24 cellular contexts compared by ENCODE assay signal in genomic region chr21:21406918-21407317, GRCh38.
"Had no signal": no experiment of that assay in that cellular context is flagged by ENCODE, and none has a peak within 500 bp of the region (broad histone marks: within the 10 kb centered on the region; RNA-seq: fewer than 3 reads in every experiment).

No MANE protein-coding gene starts in this region.

- H3K4me1 ChIP-seq: colonic mucosa, esophagus muscularis mucosa, gastroesophageal sphincter, left ventricle myocardium inferior, neural progenitor cell, right lobe of liver, transverse colon had no signal

- H3K27ac ChIP-seq: colonic mucosa, esophagus muscularis mucosa, gastroesophageal sphincter, left ventricle myocardium inferior, neural progenitor cell, right lobe of liver, transverse colon had no signal

- DNase-seq: activated CD4-positive, alpha-beta T cell treated with anti-CD3 and anti-CD28 coated beads, Interleukin-2, amount 50 U/mL, for 4 hours; activated CD8-positive, alpha-beta memory T cell treated with anti-CD3 and anti-CD28 coated beads for 24 hours; activated CD8-positive, alpha-beta memory T cell treated with anti-CD3 and anti-CD28 coated beads, Interleukin-2, amount 50 U/mL, for 4 hours; activated naive CD4-positive, alpha-beta T cell treated with Interleukin-2 at 50 U/mL for 16 hours; activated naive CD8-positive, alpha-beta T cell treated with anti-CD3 and anti-CD28 coated beads for 36 hours; activated T-cell treated with anti-CD3 and anti-CD28 coated beads, Interleukin-2, amount 50 U/mL, for 24 hours; amniotic stem cell; colonic mucosa; dorsolateral prefrontal cortex; effector memory CD8-positive, alpha-beta T cell; head of caudate nucleus; hypothalamus; left ventricle myocardium inferior; naive thymus-derived CD8-positive, alpha-beta T cell; posterior cingulate gyrus; right lobe of liver; small intestine; stimulated activated CD4-positive, alpha-beta T cell treated with anti-CD3 and anti-CD28 coated beads, Interleukin-15, amount 100 ng/mL, for 24 hours; transverse colon had no signal

- H3K9ac ChIP-seq: neural progenitor cell had no signal

- ATAC-seq: effector memory CD8-positive, alpha-beta T cell; gastroesophageal sphincter; naive thymus-derived CD8-positive, alpha-beta T cell; right lobe of liver; stimulated activated memory B cell treated with anti-CD40 and anti-IgM and Interleukin-4, amounts not matched to agents 10 μg/mL and 1 μg/mL and 100 μg/mL, for 72 hours; WTC11 had no signal

- H3K27me3 ChIP-seq: colonic mucosa, dorsolateral prefrontal cortex, esophagus muscularis mucosa, gastroesophageal sphincter, neural progenitor cell, right lobe of liver, transverse colon had no signal

- H3K4me3 ChIP-seq: colonic mucosa, dorsolateral prefrontal cortex, esophagus muscularis mucosa, gastroesophageal sphincter, left ventricle myocardium inferior, neural progenitor cell, right lobe of liver, transverse colon had no signal

- H3K4me2 ChIP-seq: neural progenitor cell had no signal

- H3K9me3 ChIP-seq: colonic mucosa, right lobe of liver had no signal

- H3K36me3 ChIP-seq: colonic mucosa, esophagus muscularis mucosa, gastroesophageal sphincter, left ventricle myocardium inferior, neural progenitor cell, right lobe of liver, transverse colon had no signal
